1 cellular context compared by ENCODE assay signal in genomic region chr3:194691481-194692281, GRCh38.
TF ChIP-seq lines count a peak whose summit lies in the region.

No MANE protein-coding gene starts in this region.

TF ChIP-seq in endothelial cell of umbilical vein, 7 proteins besides CTCF, POLR2A, EP300 and RAD21:
- TF ChIP-seq MYC (IDR thresholded peaks at IDR 0.05; ENCODE audit: low read depth, low read length) = no peak
- TF ChIP-seq EZH2 (IDR thresholded peaks at IDR 0.05; ENCODE audit: borderline replicate concordance, low read depth, low read length, severe bottlenecking) = no peak
- peak; percentile 61 for TF ChIP-seq POLR2AphosphoS5 (IDR thresholded peaks at IDR 0.05; ENCODE audit: insufficient read depth, low read depth, low read length)
- TF ChIP-seq MAX (IDR thresholded peaks at IDR 0.05; ENCODE audit: insufficient read depth, insufficient read length) = peak; percentile 7
- no peak for TF ChIP-seq FOS (IDR thresholded peaks at IDR 0.05; ENCODE audit: borderline replicate concordance, insufficient read depth, low read length)
- TF ChIP-seq GATA2 (IDR thresholded peaks at IDR 0.05; ENCODE audit: insufficient read depth, insufficient read length, low read depth, low read length) = no peak
- no peak for TF ChIP-seq JUN (IDR thresholded peaks at IDR 0.05; ENCODE audit: borderline replicate concordance, insufficient read depth, insufficient read length, low read depth)
